ENCODE assay signal across 19 cellular contexts in genomic region chr10:113915540-113915939, GRCh38.
"Had no signal": no experiment of that assay in that cellular context is flagged by ENCODE, and none has a peak within 500 bp of the region (broad histone marks: within the 10 kb centered on the region; RNA-seq: fewer than 3 reads in every experiment).

No MANE protein-coding gene starts in this region.

- H3K9me3 Mint-ChIP-seq: immature natural killer cell; natural killer cell treated with Interleukin-12 subunit alpha and Interleukin-12 subunit beta and Interleukin-15 and Interleukin-18, amount 100 ng/mL, for 72 hours; neural progenitor cell; type B pancreatic cell had no signal

- H3K36me3 ChIP-seq: colonic mucosa, ovary, right atrium auricular region had no signal

- ATAC-seq: gastrocnemius medialis; natural killer cell treated with Interleukin-12 subunit alpha and Interleukin-12 subunit beta and Interleukin-15 and Interleukin-18, amount 100 ng/mL, for 72 hours had no signal

- H3K4me3 ChIP-seq: colonic mucosa, esophagus muscularis mucosa, gastrocnemius medialis, neural progenitor cell, ovary, right atrium auricular region, smooth muscle cell, vagina had no signal

- H3K27ac Mint-ChIP-seq: natural killer cell treated with Interleukin-12 subunit alpha and Interleukin-12 subunit beta and Interleukin-15 and Interleukin-18, amount 100 ng/mL, for 72 hours; neural progenitor cell; type B pancreatic cell had no signal

- H3K4me1 ChIP-seq: colonic mucosa, esophagus muscularis mucosa, gastrocnemius medialis, neural progenitor cell, right atrium auricular region, vagina had no signal

- H3K27me3 Mint-ChIP-seq: natural killer cell treated with Interleukin-12 subunit alpha and Interleukin-12 subunit beta and Interleukin-15 and Interleukin-18, amount 100 ng/mL, for 72 hours; type B pancreatic cell had no signal

- H3K27ac ChIP-seq: colonic mucosa, epithelial cell of prostate, esophagus muscularis mucosa, gastrocnemius medialis, neural progenitor cell, ovary, vagina had no signal

- DNase-seq: colonic mucosa; effector memory CD4-positive, alpha-beta T cell; gastrocnemius medialis; glutamatergic neuron; immature natural killer cell; mesenchymal stem cell; midbrain; nucleus accumbens; ovary; stimulated activated CD4-positive, alpha-beta T cell treated with anti-CD3 and anti-CD28 coated beads, Interleukin-2, amount 100 ng/mL, for 48 hours; stimulated activated naive CD4-positive, alpha-beta T cell treated with Interleukin-2 at 50 U/mL for 16 hours had no signal

- H3K27me3 ChIP-seq: colonic mucosa, esophagus muscularis mucosa, gastrocnemius medialis, neural progenitor cell, ovary, right atrium auricular region, vagina had no signal

- H3K4me1 Mint-ChIP-seq: immature natural killer cell, neural progenitor cell had no signal

- H3K9me3 ChIP-seq: colonic mucosa, esophagus muscularis mucosa, gastrocnemius medialis, ovary, right atrium auricular region, vagina had no signal

- H3K4me2 ChIP-seq: neural progenitor cell, smooth muscle cell had no signal

- H3K4me3 Mint-ChIP-seq: immature natural killer cell; natural killer cell treated with Interleukin-12 subunit alpha and Interleukin-12 subunit beta and Interleukin-15 and Interleukin-18, amount 100 ng/mL, for 72 hours; neural progenitor cell; type B pancreatic cell had no signal

- H2AFZ ChIP-seq: neural progenitor cell had no signal
